8 cellular contexts compared by ENCODE assay signal in the genomic region with DNA sequence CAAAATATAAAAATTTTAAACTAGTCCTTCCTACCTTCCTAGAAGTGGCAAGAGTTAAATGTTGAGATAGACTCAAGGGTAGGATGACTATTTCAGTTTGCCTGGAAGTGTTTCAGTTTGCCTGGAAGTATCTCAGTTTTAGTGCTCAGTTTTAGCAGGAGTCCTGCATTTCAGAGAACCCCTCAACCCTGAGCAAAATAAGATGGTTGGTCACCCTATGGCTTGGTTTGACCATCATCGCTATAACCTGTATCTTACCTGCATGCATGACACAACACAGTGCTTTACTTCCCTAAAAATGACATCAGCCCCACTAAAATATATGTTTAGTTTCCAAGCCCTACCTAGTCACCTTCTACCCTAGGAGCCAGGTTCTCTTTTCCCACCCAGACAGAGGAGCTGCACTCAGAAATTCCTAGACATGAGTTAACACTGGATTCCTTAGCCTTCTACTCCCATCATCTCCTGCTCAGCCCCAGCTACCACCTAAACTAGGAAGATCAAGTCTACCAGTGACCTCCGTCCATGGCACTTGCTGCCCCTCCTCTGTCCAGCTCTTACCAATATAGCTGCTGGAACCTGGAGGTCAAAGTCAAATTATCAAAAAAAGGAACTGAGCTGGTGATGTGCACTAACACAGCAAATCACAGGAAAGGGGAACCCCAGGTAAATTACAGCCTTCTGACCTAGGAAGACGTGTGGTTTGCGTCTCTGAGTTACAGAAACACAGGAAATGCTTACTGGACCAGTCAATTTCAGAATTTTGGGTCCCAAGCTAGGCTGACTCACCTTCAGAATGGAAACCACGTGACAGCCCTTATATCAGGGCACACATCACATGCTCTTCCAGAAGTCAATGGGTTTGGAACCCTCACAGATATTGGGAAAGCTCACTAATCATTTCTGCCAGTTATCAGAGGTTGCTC.
DNase-seq lines count a peak whose midpoint lies in the region; ATAC-seq lines count a peak whose summit lies in the region.

No MANE protein-coding gene starts in this region.

- H3K36me3 ChIP-seq in muscle layer of duodenum (ENCODE audit: control insufficient read depth in 1 of 2, insufficient read depth in 2 of 2, low read length in 2 of 2) = no peaks in the 10 kb centered on the region

- H3K27me3 Mint-ChIP-seq in T-helper 2 cell treated with Interferon-gamma antibody and Interleukin-4, amounts not matched to agents 5 μg/mL and 100 μg/mL, for 36 hours (ENCODE audit: low read depth) = peaks cover 29% of the 10 kb centered on the region

- H3K4me3 ChIP-seq in muscle layer of duodenum (ENCODE audit: low read depth in 1 of 2, low read length in 2 of 2) = no peak overlapping the region

- H3K27ac Mint-ChIP-seq in T-helper 2 cell treated with Interferon-gamma antibody and Interleukin-4, amounts not matched to agents 5 μg/mL and 100 μg/mL, for 36 hours = peak overlapping the region; percentile 83

- peak; percentile 48 for DNase-seq in stimulated activated CD4-positive, alpha-beta T cell treated with anti-CD3 and anti-CD28 coated beads, Interleukin-15, amount 100 ng/mL, for 24 hours
- DNase-seq in stimulated activated CD4-positive, alpha-beta T cell treated with anti-CD3 and anti-CD28 coated beads, Interleukin-2, amount 100 ng/mL, for 24 hours = no peak
- peak; percentile 72 for DNase-seq in T-helper 2 cell treated with Interferon-gamma antibody and Interleukin-4, amounts not matched to agents 5 μg/mL and 100 μg/mL, for 36 hours (ENCODE audit: low spot score)
- DNase-seq in dedifferentiated amniotic fluid mesenchymal stem cell (ENCODE audit: extremely low spot score) = no peak
- DNase-seq in DMS79 (lab: John Stamatoyannopoulos, UW) = no peak
- DNase-seq in NCI-H1092 (lab: John Stamatoyannopoulos, UW) = no peak

- H3K27ac ChIP-seq in muscle layer of duodenum (ENCODE audit: low read length) = peak overlapping the region; percentile 40

- ATAC-seq in HG02943 (IDR thresholded peaks at IDR 0.05; ENCODE audit: low read depth, unreplicated experiment) = peak; percentile 86

- H3K9me3 ChIP-seq in muscle layer of duodenum (ENCODE audit: control insufficient read depth in 1 of 2, low read length in 2 of 2) = no peaks in the 10 kb centered on the region

- no peaks in the 10 kb centered on the region for H3K36me3 Mint-ChIP-seq in T-helper 2 cell treated with Interferon-gamma antibody and Interleukin-4, amounts not matched to agents 5 μg/mL and 100 μg/mL, for 36 hours (ENCODE audit: low read depth)

- H3K4me1 Mint-ChIP-seq in T-helper 2 cell treated with Interferon-gamma antibody and Interleukin-4, amounts not matched to agents 5 μg/mL and 100 μg/mL, for 36 hours (ENCODE audit: low read depth) = peaks cover 47% of the 10 kb centered on the region

- H3K4me3 Mint-ChIP-seq in T-helper 2 cell treated with Interferon-gamma antibody and Interleukin-4, amounts not matched to agents 5 μg/mL and 100 μg/mL, for 36 hours = peak overlapping the region; percentile 52

- peaks cover 4 to 22% of the 10 kb centered on the region in 2 donors for H3K4me1 ChIP-seq in muscle layer of duodenum (ENCODE audit: control insufficient read depth in 1 of 2, insufficient read depth in 2 of 2, low read length in 2 of 2)

- no peaks in the 10 kb centered on the region for H3K9me3 Mint-ChIP-seq in T-helper 2 cell treated with Interferon-gamma antibody and Interleukin-4, amounts not matched to agents 5 μg/mL and 100 μg/mL, for 36 hours

- no peaks in the 10 kb centered on the region for H3K27me3 ChIP-seq in muscle layer of duodenum (ENCODE audit: low read depth, low read length)

Comparison
In these comparisons a context has a peak if more than half of its experiments do, and no peak if none do; other contexts are left out.
1. DNase-seq: peak in stimulated activated CD4-positive, alpha-beta T cell treated with anti-CD3 and anti-CD28 coated beads, Interleukin-15, amount 100 ng/mL, for 24 hours (single experiment) and T-helper 2 cell treated with Interferon-gamma antibody and Interleukin-4, amounts not matched to agents 5 μg/mL and 100 μg/mL, for 36 hours (single experiment); none in stimulated activated CD4-positive, alpha-beta T cell treated with anti-CD3 and anti-CD28 coated beads, Interleukin-2, amount 100 ng/mL, for 24 hours (0 of 2), dedifferentiated amniotic fluid mesenchymal stem cell (single experiment), DMS79 (single experiment) and NCI-H1092 (single experiment).